Comparison of ENCODE assay signal across 2 cellular contexts in genomic region chr12:118064608-118065007, GRCh38.
TF ChIP-seq lines count a peak whose summit lies in the region.

No MANE protein-coding gene starts in this region.

TF ChIP-seq in IMR-90, 13 proteins besides CTCF, POLR2A, EP300 and RAD21:
- TF ChIP-seq BHLHE40 (IDR thresholded peaks at IDR 0.05; ENCODE audit: low read depth, low read length) (no peak), NFE2L2 (IDR thresholded peaks at IDR 0.05; ENCODE audit: low read depth, low read length) (no peak), USF2 (IDR thresholded peaks at IDR 0.05; ENCODE audit: low read depth, low read length) (no peak), ELK1 (IDR thresholded peaks at IDR 0.05; ENCODE audit: borderline replicate concordance, low read depth, low read length) (no peak), MAZ (IDR thresholded peaks at IDR 0.05; ENCODE audit: borderline replicate concordance, low read depth, low read length) (no peak), RFX5 (IDR thresholded peaks at IDR 0.05; ENCODE audit: low read depth, low read length) (no peak), FOS (IDR thresholded peaks at IDR 0.05; ENCODE audit: low read depth, low read length) (no peak), MAFK (IDR thresholded peaks at IDR 0.05; ENCODE audit: low read depth, low read length) (no peak), SMC3 (IDR thresholded peaks at IDR 0.05; ENCODE audit: low read depth, low read length) (no peak), RCOR1 (IDR thresholded peaks at IDR 0.05; ENCODE audit: insufficient replicate concordance, low read length) (no peak), MXI1 (IDR thresholded peaks at IDR 0.05; ENCODE audit: borderline replicate concordance, low read depth, low read length) (no peak), CHD1 (IDR thresholded peaks at IDR 0.05; ENCODE audit: low read depth, low read length) (no peak), CEBPB (IDR thresholded peaks at IDR 0.05; ENCODE audit: low read depth, low read length) (no peak)

TF ChIP-seq in K562, 482 proteins besides CTCF, POLR2A, EP300 and RAD21:
- TF ChIP-seq NELFE (IDR thresholded peaks at IDR 0.05; ENCODE audit: insufficient read depth, insufficient read length), result no peak
- peak; percentile 41; the same call in 1 of the 2 replicates for TF ChIP-seq SPI1 (IDR thresholded peaks at IDR 0.05; ENCODE audit: borderline replicate concordance, low read depth, low read length)
- TF ChIP-seq KLF13 (tag; IDR thresholded peaks at IDR 0.05; ENCODE audit: borderline replicate concordance, low read depth), result no peak
- TF ChIP-seq ZFP91 (CRISPR knock-in tag; IDR thresholded peaks at IDR 0.05), result 0 out of 2 replicates have a peak, but pooled peaks have one; percentile 56
- 0 out of 3 replicates have a peak, but pooled peaks of 1 of the 2 experiments have one; percentile 16 for TF ChIP-seq CBX3 (IDR thresholded peaks at IDR 0.05; ENCODE audit: borderline replicate concordance in 1 of 2, low read length in 2 of 2)
